2 cellular contexts compared by ENCODE assay signal in the genomic region with DNA sequence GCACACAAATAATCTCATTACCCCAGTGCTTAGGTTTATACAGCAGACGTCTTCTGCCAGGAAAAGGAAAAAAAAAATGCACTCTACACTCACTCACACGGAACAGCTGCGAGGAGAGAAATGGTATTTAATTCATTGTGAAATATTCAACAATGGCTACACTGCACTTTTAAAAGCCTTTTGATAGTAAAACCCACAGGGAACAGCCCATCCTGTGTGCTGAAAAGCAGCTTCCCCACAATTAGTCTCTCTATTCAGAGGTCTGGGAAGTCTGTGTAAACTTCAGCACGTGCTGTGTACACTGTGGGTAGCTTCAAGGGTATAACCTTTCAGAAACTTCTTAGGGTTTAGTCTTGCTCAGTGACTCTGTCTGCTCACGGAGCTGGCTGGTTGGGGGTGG.
TF ChIP-seq lines count a peak whose summit lies in the region.

No MANE protein-coding gene starts in this region.

TF ChIP-seq in liver, 16 proteins besides CTCF, POLR2A, EP300 and RAD21 (continued from another document):
- TF ChIP-seq, protein P1, sequence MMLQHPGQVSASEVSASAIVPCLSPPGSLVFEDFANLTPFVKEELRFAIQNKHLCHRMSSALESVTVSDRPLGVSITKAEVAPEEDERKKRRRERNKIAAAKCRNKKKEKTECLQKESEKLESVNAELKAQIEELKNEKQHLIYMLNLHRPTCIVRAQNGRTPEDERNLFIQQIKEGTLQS (IDR thresholded peaks at IDR 0.05): no peak
- TF ChIP-seq MAX (IDR thresholded peaks at IDR 0.05) (no peak), HNF4A (conservative IDR thresholded peaks at IDR 0.05) (no peak), EGR1 (IDR thresholded peaks at IDR 0.05; ENCODE audit: low read depth in 2 of 2) (no peak)

TF ChIP-seq in HepG2, 621 proteins besides CTCF, POLR2A, EP300 and RAD21 (continued from another document):
- no peak for TF ChIP-seq ZNF747 (CRISPR knock-in tag; IDR thresholded peaks at IDR 0.05; ENCODE audit: borderline replicate concordance)
- TF ChIP-seq ZBTB43 (CRISPR knock-in tag; conservative IDR thresholded peaks at IDR 0.05): no peak
- no peak for TF ChIP-seq ZNF496 (CRISPR knock-in tag; IDR thresholded peaks at IDR 0.05; ENCODE audit: insufficient replicate concordance)
- no peak for TF ChIP-seq TFAP4 (IDR thresholded peaks at IDR 0.05; ENCODE audit: borderline replicate concordance, low read depth)
- TF ChIP-seq PHF20 (CRISPR knock-in tag; IDR thresholded peaks at IDR 0.05): no peak
- no peak for TF ChIP-seq PRMT3 (CRISPR knock-in tag; IDR thresholded peaks at IDR 0.05; ENCODE audit: borderline replicate concordance, low read depth)
- TF ChIP-seq ZNF33B (CRISPR knock-in tag; IDR thresholded peaks at IDR 0.05): no peak
